Comparison of ENCODE assay signal across 10 cellular contexts in genomic region chr14:35944847-35945246, GRCh38.
DNase-seq lines count a peak whose midpoint lies in the region; ATAC-seq and TF ChIP-seq lines count a peak whose summit lies in the region.
"Had no signal": no experiment of that assay in that cellular context is flagged by ENCODE, and none has a peak within 500 bp of the region (broad histone marks: within the 10 kb centered on the region; RNA-seq: fewer than 3 reads in every experiment).

No MANE protein-coding gene starts in this region.

- TF ChIP-seq CTCF in progenitor cell of endocrine pancreas (IDR thresholded peaks at IDR 0.05; ENCODE audit: unreplicated experiment) = peak; percentile 40

- peak; percentile 60 for ATAC-seq in HG03159 (IDR thresholded peaks at IDR 0.05; ENCODE audit: unreplicated experiment)
- ATAC-seq in GM19463 (IDR thresholded peaks at IDR 0.05; ENCODE audit: unreplicated experiment) = no peak

- no peak overlapping the region for H3K4me3 Mint-ChIP-seq in progenitor cell of endocrine pancreas (ENCODE audit: low read depth)
- H3K4me3 Mint-ChIP-seq: brain had no signal

- peaks cover 3% of the 10 kb centered on the region for H3K4me1 Mint-ChIP-seq in progenitor cell of endocrine pancreas (ENCODE audit: low read depth)

- H3K9me3 Mint-ChIP-seq in progenitor cell of endocrine pancreas (ENCODE audit: low read depth) = no peaks in the 10 kb centered on the region
- H3K9me3 Mint-ChIP-seq: brain had no signal

- H3K27me3 Mint-ChIP-seq in progenitor cell of endocrine pancreas = no peaks in the 10 kb centered on the region

- DNase-seq in SIG-M5 treated with dmso at 0.1 percent for 504 hours (lab: John Stamatoyannopoulos, UW; ENCODE audit: unreplicated experiment) (peak; percentile 6), SIG-M5 (lab: John Stamatoyannopoulos, UW) (no peak), SW480 (ENCODE audit: low spot score) (peak; percentile 69), progenitor cell of endocrine pancreas (ENCODE audit: low spot score, unreplicated experiment) (no peak), hypothalamus (lab: John Stamatoyannopoulos, UW) (no peak), cardiac septum (ENCODE audit: low spot score) (no peak)
- DNase-seq: GOT3 had no signal

- intact Hi-C loops in cardiac septum (cut with DNase I) = no loop called here

- H3K27ac Mint-ChIP-seq in progenitor cell of endocrine pancreas = no peak overlapping the region
- H3K27ac Mint-ChIP-seq: brain had no signal

- H3K36me3 Mint-ChIP-seq in progenitor cell of endocrine pancreas (ENCODE audit: insufficient read depth) = no peaks in the 10 kb centered on the region
- H3K36me3 Mint-ChIP-seq: brain had no signal

Comparison
In these comparisons a context has a peak if more than half of its experiments do, and no peak if none do; other contexts are left out.
1. DNase-seq: peak in SIG-M5 treated with dmso at 0.1 percent for 504 hours (single experiment) and SW480 (single experiment); none in SIG-M5 (single experiment), progenitor cell of endocrine pancreas (single experiment), hypothalamus (0 of 51) and cardiac septum (single experiment).